Comparison of ENCODE assay signal across 8 cellular contexts in the genomic region with DNA sequence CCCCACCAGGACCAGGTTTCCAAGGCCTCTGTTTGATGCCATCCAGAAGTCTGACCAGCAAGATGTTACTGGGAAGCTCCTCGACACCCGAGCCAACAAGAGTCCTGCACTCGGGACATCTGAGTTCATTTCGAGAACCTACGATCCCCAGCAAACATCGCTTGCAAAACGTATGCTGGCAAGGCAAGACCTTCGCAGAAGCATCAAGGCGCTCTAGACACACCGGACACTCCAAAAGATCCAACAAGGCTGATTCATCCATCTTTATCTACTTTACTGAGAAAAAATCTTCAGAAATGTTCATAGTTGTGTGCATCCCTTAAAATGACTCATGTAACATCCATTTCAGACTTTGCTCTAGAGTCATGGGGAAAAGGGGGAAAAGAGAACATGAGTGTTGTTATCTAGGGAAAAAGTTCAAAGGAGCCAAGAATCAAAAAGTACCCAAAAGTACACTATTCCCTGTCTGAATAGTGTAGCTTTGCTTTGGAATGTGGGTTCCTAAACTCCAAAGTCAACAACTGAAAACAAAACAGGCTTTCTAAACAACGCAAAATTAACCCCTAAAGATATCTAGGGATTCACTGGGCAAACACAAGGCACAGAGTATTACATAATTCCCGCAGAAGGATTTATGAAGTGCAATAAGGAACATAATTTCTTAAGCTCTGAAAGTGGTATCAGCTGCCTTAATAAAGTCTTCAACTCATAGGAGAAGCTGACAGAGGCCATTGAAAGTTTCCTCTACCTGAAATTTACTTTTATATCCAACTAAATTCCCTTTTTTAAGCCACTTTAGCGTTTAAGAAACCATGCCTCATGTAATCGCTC. TPM values are rescaled to one million over a fixed set of nuclear protein-coding genes. Genes with fewer than 3 reads are reported as not detected.
DNase-seq lines count a peak whose midpoint lies in the region; ATAC-seq and TF ChIP-seq lines count a peak whose summit lies in the region.

No MANE protein-coding gene starts in this region.

- no peak overlapping the region for H3K9ac ChIP-seq in Karpas-422 (ENCODE audit: low read length)

- H3K4me1 Mint-ChIP-seq in CD4-positive, CD25-positive, alpha-beta regulatory T cell: peaks cover 0 to 13% (median 2%) of the 10 kb centered on the region in 4 donors

- no peaks in the 10 kb centered on the region for H3K9me3 ChIP-seq in CD4-positive, CD25-positive, alpha-beta regulatory T cell (ENCODE audit: control insufficient read depth in 2 of 2, low read length in 2 of 2)
- no peaks in the 10 kb centered on the region for H3K9me3 ChIP-seq in Karpas-422 (ENCODE audit: low read length)
- no peaks in the 10 kb centered on the region for H3K9me3 ChIP-seq in mucosa of descending colon

- H3K4me1 ChIP-seq in CD4-positive, CD25-positive, alpha-beta regulatory T cell (ENCODE audit: control insufficient read depth, insufficient read depth, low read length, poor library complexity, severe bottlenecking): peaks cover 11% of the 10 kb centered on the region
- H3K4me1 ChIP-seq in Karpas-422 (ENCODE audit: low read length) (peaks cover 9% of the 10 kb centered on the region), mucosa of descending colon (ENCODE audit: low read depth) (peaks cover 31% of the 10 kb centered on the region)

- ATAC-seq in CD4-positive, CD25-positive, alpha-beta regulatory T cell (ENCODE audit: low read depth in 2 of 2): no peak
- peak; percentile 51 for ATAC-seq in mucosa of descending colon
- no peak for ATAC-seq in HG03342 (IDR thresholded peaks at IDR 0.05; ENCODE audit: unreplicated experiment)

- peaks cover 34% of the 10 kb centered on the region for H3K27me3 ChIP-seq in CD4-positive, CD25-positive, alpha-beta regulatory T cell (ENCODE audit: control insufficient read depth, insufficient read depth, low read length)
- H3K27me3 ChIP-seq in Karpas-422 (ENCODE audit: low read length): no peaks in the 10 kb centered on the region

- intact Hi-C loops in mucosa of descending colon (cut with DNase I, micrococcal nuclease): no loop called here

- no peak overlapping the region for H3K27ac ChIP-seq in CD4-positive, CD25-positive, alpha-beta regulatory T cell (ENCODE audit: insufficient read depth, low read length, poor library complexity, severe bottlenecking)
- H3K27ac ChIP-seq in Karpas-422 (ENCODE audit: low read length): no peak overlapping the region

- no peaks in the 10 kb centered on the region for H3K9me2 ChIP-seq in Karpas-422 (replicated peaks; ENCODE audit: insufficient read depth, low read length)

- peaks cover 0 to 1% (median 0%) of the 10 kb centered on the region in 7 donors for H3K9me3 Mint-ChIP-seq in CD4-positive, CD25-positive, alpha-beta regulatory T cell

- peak overlapping the region in 3 of 4 donors; percentile 30 to 64 (median 39) for H3K4me3 Mint-ChIP-seq in CD4-positive, CD25-positive, alpha-beta regulatory T cell

- no peaks in the 10 kb centered on the region for H4K20me1 ChIP-seq in Karpas-422 (ENCODE audit: insufficient read depth, low read depth, low read length)

- no peak overlapping the region for H3K4me3 ChIP-seq in CD4-positive, CD25-positive, alpha-beta regulatory T cell (ENCODE audit: low read depth, low read length)
- no peak overlapping the region for H3K4me3 ChIP-seq in Karpas-422 (ENCODE audit: low read length)
- peak overlapping the region; percentile 87 to 89 for H3K4me3 ChIP-seq in cardiac fibroblast (replicated peaks in 1 of 2; ENCODE audit: low read depth in 2 of 2, low read length in 2 of 2)
- H3K4me3 ChIP-seq in mucosa of descending colon: peak overlapping the region; percentile 6

- no peak overlapping the region for H3K27ac Mint-ChIP-seq in CD4-positive, CD25-positive, alpha-beta regulatory T cell

- no peaks in the 10 kb centered on the region for H3K36me3 ChIP-seq in CD4-positive, CD25-positive, alpha-beta regulatory T cell (ENCODE audit: control insufficient read depth, insufficient read depth, low read length)
- H3K36me3 ChIP-seq in Karpas-422 (ENCODE audit: insufficient read depth, low read length): no peaks in the 10 kb centered on the region
- H3K36me3 ChIP-seq in mucosa of descending colon (ENCODE audit: low read depth): peaks cover 4% of the 10 kb centered on the region

- TF ChIP-seq CTCF in cardiac fibroblast (IDR thresholded peaks at IDR 0.05; ENCODE audit: low read depth, low read length) (no peak), mucosa of descending colon (IDR thresholded peaks at IDR 0.05) (no peak)

- no peak overlapping the region for H2AFZ ChIP-seq in Karpas-422 (ENCODE audit: low read length)

- H3K27me3 Mint-ChIP-seq in CD4-positive, CD25-positive, alpha-beta regulatory T cell: peaks cover 57% of the 10 kb centered on the region

- no peaks in the 10 kb centered on the region for H3K36me3 Mint-ChIP-seq in CD4-positive, CD25-positive, alpha-beta regulatory T cell

- peak overlapping the region; percentile 78 for H3K4me2 ChIP-seq in Karpas-422 (ENCODE audit: low read depth, low read length, poor library complexity, severe bottlenecking)

- no peak for DNase-seq in CD4-positive, CD25-positive, alpha-beta regulatory T cell
- DNase-seq in Karpas-422 (no peak), cardiac fibroblast (ENCODE audit: low read depth in 2 of 2) (peak; percentile 87 to 93), mucosa of descending colon (peak in 2 of 3 donors; percentile 29 to 47), RPMI8226 (no peak), NCI-H1930 (lab: John Stamatoyannopoulos, UW) (no peak), DMS153 (lab: John Stamatoyannopoulos, UW) (no peak)

- H3K79me2 ChIP-seq in Karpas-422 (ENCODE audit: low read length): no peaks in the 10 kb centered on the region

RNA-seq across cellular contexts. Expression of a gene that starts 1.6 kb away (rescaled TPM):
- 0.69 TPM for total RNA-seq in CD4-positive, CD25-positive, alpha-beta regulatory T cell
- not detected for polyA plus RNA-seq in CD4-positive, CD25-positive, alpha-beta regulatory T cell
- total RNA-seq in Karpas-422 (2014; rRNA removed; shearing (Covaris generic); ENCODE audit: low replicate concordance): 0.22 TPM in 1 of 2 replicates, not detected in the other
- 10 to 100 TPM; 45.3 to 82.3 (median 65.5) TPM for total RNA-seq in mucosa of descending colon

Comparison
In these comparisons a context has a peak if more than half of its experiments do, and no peak if none do; other contexts are left out.
1. DNase-seq: peak in cardiac fibroblast (2 of 2) and mucosa of descending colon (2 of 3); none in CD4-positive, CD25-positive, alpha-beta regulatory T cell (0 of 3), Karpas-422 (single experiment), RPMI8226 (single experiment), NCI-H1930 (0 of 2) and DMS153 (single experiment).
2. H3K4me3 ChIP-seq: peak in cardiac fibroblast (2 of 2) and mucosa of descending colon (single experiment); none in CD4-positive, CD25-positive, alpha-beta regulatory T cell (single experiment) and Karpas-422 (single experiment).
3. RNA of a gene that starts 1.6 kb away (total RNA-seq): 45.3 to 82.3 TPM in mucosa of descending colon; 0.69 TPM in CD4-positive, CD25-positive, alpha-beta regulatory T cell (single experiment) and 0.22 TPM in Karpas-422; every median in the first group is over 10 times any median in the second.